ENCODE assay signal across 24 cellular contexts in genomic region chrX:106331606-106332005, GRCh38.
A peak's percentile ranks its signal among the peaks of the same experiment; 100 is the strongest.
DNase-seq lines count a peak whose midpoint lies in the region; ATAC-seq, FAIRE-seq and TF ChIP-seq lines count a peak whose summit lies in the region.
"Had no signal": no experiment of that assay in that cellular context is flagged by ENCODE, and none has a peak within 500 bp of the region (broad histone marks: within the 10 kb centered on the region; RNA-seq: fewer than 3 reads in every experiment).

No MANE protein-coding gene starts in this region.

- RAD21 ChIA-PET in GM12878 (lab: Charles Lee; ENCODE audit: unreplicated experiment), result no interaction called here

- FAIRE-seq in GM12891 (lab: Jason Lieb, UNC), result peak; percentile 5
- FAIRE-seq in GM12878 (lab: Jason Lieb, UNC), result no peak
- FAIRE-seq: A204.1, D721Med, GM12892, H1, RCC 7860 had no signal

- no peak overlapping the region for H2AFZ ChIP-seq in GM12878 (ENCODE audit: control insufficient read depth, low read depth, low read length)

- CTCF ChIA-PET in GM12878 (lab: Yijun Ruan, JAX), result no interaction called here

- no peaks in the 10 kb centered on the region for H4K20me1 ChIP-seq in GM12878 (ENCODE audit: control insufficient read depth, insufficient read depth)

- intact Hi-C loops in GM12878 (cut with micrococcal nuclease; ENCODE audit: unreplicated experiment), result no loop called here

- in situ Hi-C loops in GM12878 (cut with MboI), result no loop called here

- 4% methylated on average over 3 of the region's 3 CpGs for WGBS in GM12878 (ENCODE audit: insufficient coverage, insufficient replicate concordance, low lambda C conversion rate, missing lambda C conversion rate)

- no peaks in the 10 kb centered on the region for H3K9me3 ChIP-seq in GM12878 (replicated peaks; ENCODE audit: control insufficient read depth, insufficient read depth, low read length)
- H3K9me3 ChIP-seq: SJSA1 had no signal

- H3K27ac ChIP-seq in GM12878 (ENCODE audit: control insufficient read depth, insufficient read depth), result no peak overlapping the region
- no peak overlapping the region for H3K27ac ChIP-seq in foreskin keratinocyte
- H3K27ac ChIP-seq: HL-60, SJSA1 had no signal

- BruUV-seq in GM12878 (replicated peaks; lab: Mats Ljungman, UMichigan), result no TSS peak

- H3K4me2 ChIP-seq in GM12878 (ENCODE audit: control insufficient read depth, insufficient read depth), result no peak overlapping the region

- no peak for TF ChIP-seq RAD21 in GM12878 (IDR thresholded peaks at IDR 0.05; ENCODE audit: insufficient read depth, low read depth, low read length)

- H3K4me1 ChIP-seq in GM12878 (ENCODE audit: control insufficient read depth, insufficient read depth, low read length) (no peaks in the 10 kb centered on the region), foreskin keratinocyte (no peaks in the 10 kb centered on the region)
- H3K4me1 ChIP-seq: SJSA1 had no signal

- H3K4me3 ChIP-seq in GM12878, result no peak overlapping the region
- H3K4me3 ChIP-seq: SJSA1 had no signal

- SMC1A ChIA-PET in GM12878 (lab: Charles Lee; ENCODE audit: uncharacterized antibody, unreplicated experiment), result no interaction called here

- TF ChIP-seq CTCF in GM12878 (IDR thresholded peaks at IDR 0.05 in 2 of 3, conservative IDR thresholded peaks at IDR 0.05 in 1 of 3; ENCODE audit: control insufficient read depth in 2 of 3, extremely low read depth in 1 of 3, insufficient read depth in 1 of 3, low read depth in 3 of 3, low read length in 3 of 3) (no peak), foreskin keratinocyte (conservative IDR thresholded peaks at IDR 0.05) (no peak)

- DNase-seq in GM12891 (ENCODE audit: insufficient read length, low spot score), result no peak
- DNase-seq in GM12878 (ENCODE audit: low read depth, low spot score), result no peak
- no peak for DNase-seq in 8988T
- DNase-seq in SHP77 treated with DMSO at 0.1 percent for 48 hours (lab: John Stamatoyannopoulos, UW), result no peak
- no peak for DNase-seq in AG08396 (ENCODE audit: low spot score)
- DNase-seq in foreskin keratinocyte, result no peak
- DNase-seq: DMS53; KG1; NCI-H1092 treated with DMSO at 0.1 percent for 48 hours; NCI-H1436 treated with DMSO at 0.1 percent for 48 hours; NCI-H1930; NCI-H774; NK-92 treated with Interleukin-12 subunit alpha and Interleukin-12 subunit beta, amount 100 ng/mL, for 24 hours; T-helper 17 cell had no signal

- H3K79me2 ChIP-seq in GM12878 (ENCODE audit: control insufficient read depth, insufficient read depth, low read length), result no peaks in the 10 kb centered on the region

- POLR2A ChIA-PET in GM12878 (lab: Charles Lee), result no interaction called here

- TF ChIP-seq EP300 in GM12878 (IDR thresholded peaks at IDR 0.05; ENCODE audit: borderline replicate concordance in 1 of 2, control insufficient read depth in 1 of 2, low read depth in 2 of 2, low read length in 2 of 2), result no peak

- no peaks in the 10 kb centered on the region for H3K27me3 ChIP-seq in GM12878 (replicated peaks in 1 of 2; ENCODE audit: control insufficient read depth in 2 of 2, insufficient read depth in 2 of 2, low read length in 1 of 2)
- H3K27me3 ChIP-seq in foreskin keratinocyte, result no peaks in the 10 kb centered on the region
- H3K27me3 ChIP-seq: SJSA1 had no signal

- TF ChIP-seq POLR2A in GM12891 (IDR thresholded peaks at IDR 0.05; ENCODE audit: low read depth, low read length) (no peak), GM12878 (IDR thresholded peaks at IDR 0.05; ENCODE audit: low read depth, low read length) (no peak)

- no peaks in the 10 kb centered on the region for H3K36me3 ChIP-seq in GM12878 (ENCODE audit: control insufficient read depth in 2 of 2, insufficient read depth in 2 of 2, low read length in 1 of 2)
- H3K36me3 ChIP-seq: SJSA1 had no signal

- H3K9ac ChIP-seq in GM12878 (ENCODE audit: control insufficient read depth, insufficient read depth, low read length), result no peak overlapping the region

- ATAC-seq in GM21529 (IDR thresholded peaks at IDR 0.05; ENCODE audit: unreplicated experiment), result peak; percentile 49
- peak; percentile 69 for ATAC-seq in HG03432 (IDR thresholded peaks at IDR 0.05; ENCODE audit: unreplicated experiment)
- peak; percentile 60 for ATAC-seq in GM12878
- no peak for ATAC-seq in foreskin keratinocyte
- ATAC-seq: HCT116, T-helper 17 cell had no signal

TF ChIP-seq in GM12891, 5 proteins besides CTCF, POLR2A, EP300 and RAD21:
- TF ChIP-seq PAX5 (IDR thresholded peaks at IDR 0.05; ENCODE audit: insufficient read depth, low read length, severe bottlenecking) (no peak), SPI1 (IDR thresholded peaks at IDR 0.05; ENCODE audit: low read depth, low read length) (no peak), TAF1 (IDR thresholded peaks at IDR 0.05; ENCODE audit: low read depth, low read length) (no peak), POLR2AphosphoS5 (IDR thresholded peaks at IDR 0.05; ENCODE audit: low read depth, low read length) (no peak), POU2F2 (IDR thresholded peaks at IDR 0.05; ENCODE audit: low read depth, low read length) (no peak)

TF ChIP-seq in GM12878, 131 proteins besides CTCF, POLR2A, EP300 and RAD21:
- TF ChIP-seq E2F8 (IDR thresholded peaks at IDR 0.05; ENCODE audit: low read depth, partially characterized antibody), result no peak
